1 cellular context compared by ENCODE assay signal in the genomic region with DNA sequence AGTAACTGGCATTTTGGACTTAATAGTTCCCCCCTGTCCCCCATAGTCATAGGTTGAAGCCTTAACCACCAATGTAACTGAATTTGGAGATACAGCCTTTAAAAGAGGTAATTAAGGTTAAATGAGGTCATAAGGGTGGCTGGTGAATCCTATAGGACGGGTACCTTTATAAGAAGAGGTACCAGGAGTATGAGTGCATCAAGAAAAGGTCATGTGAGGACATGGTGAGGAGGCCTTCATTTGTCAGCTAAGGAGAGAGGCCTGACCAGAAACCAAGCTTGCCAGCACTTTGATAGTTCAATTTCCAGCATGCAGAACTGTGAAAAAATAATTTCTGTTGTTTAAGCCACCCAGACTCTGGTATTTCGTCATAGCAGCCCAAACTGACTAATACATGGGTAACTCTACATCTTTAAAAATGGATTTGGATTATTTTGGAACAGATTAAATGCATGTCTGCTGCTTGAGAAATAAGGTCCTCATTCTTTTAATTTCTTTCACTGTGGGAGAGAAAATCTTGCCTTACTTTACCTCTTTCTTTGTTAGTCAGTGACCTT.
TF ChIP-seq lines count a peak whose summit lies in the region.

No MANE protein-coding gene starts in this region.

TF ChIP-seq in IMR-90, 13 proteins besides CTCF, POLR2A, EP300 and RAD21:
- peak; percentile 80 for TF ChIP-seq CEBPB (IDR thresholded peaks at IDR 0.05; ENCODE audit: low read depth, low read length)
- TF ChIP-seq MAZ (IDR thresholded peaks at IDR 0.05; ENCODE audit: borderline replicate concordance, low read depth, low read length) = no peak
- TF ChIP-seq CHD1 (IDR thresholded peaks at IDR 0.05; ENCODE audit: low read depth, low read length) = no peak
- no peak for TF ChIP-seq MAFK (IDR thresholded peaks at IDR 0.05; ENCODE audit: low read depth, low read length)
TF ChIP-seq in IMR-90: peak in this region for 1.
